8 cellular contexts compared by ENCODE assay signal in the genomic region with DNA sequence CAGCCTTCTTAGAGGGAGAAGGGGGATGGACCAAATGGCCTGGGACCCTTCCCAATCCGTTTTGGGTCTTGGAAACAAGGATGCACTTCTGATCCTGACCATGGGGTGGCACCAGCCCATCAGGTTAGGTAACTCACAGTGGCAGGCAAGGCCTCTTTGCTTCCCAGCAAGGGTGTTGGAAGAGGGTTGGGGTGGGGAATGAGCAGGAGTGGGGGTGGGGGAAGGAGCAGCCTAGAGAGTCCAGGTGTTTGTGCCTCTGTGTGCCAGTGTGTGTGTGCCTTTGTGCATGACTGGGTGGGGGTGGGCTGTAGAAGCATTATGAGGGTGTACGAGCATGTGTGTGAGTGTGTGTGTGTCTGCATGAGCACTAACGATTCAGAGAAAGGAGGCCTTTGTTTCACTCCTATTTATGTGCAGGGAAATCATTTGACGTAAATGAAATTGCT.
A peak's percentile ranks its signal among the peaks of the same experiment; 100 is the strongest.
DNase-seq lines count a peak whose midpoint lies in the region; ATAC-seq and TF ChIP-seq lines count a peak whose summit lies in the region.

No MANE protein-coding gene starts in this region.

- H3K4me1 Mint-ChIP-seq in activated CD4-positive, alpha-beta T cell treated with anti-CD3 and anti-CD28 coated beads for 36 hours = no peaks in the 10 kb centered on the region

- H4K8ac ChIP-seq in neuronal stem cell (ENCODE audit: low read depth, low read length) = no peak overlapping the region

- H2BK120ac ChIP-seq in neuronal stem cell (ENCODE audit: low read depth, low read length) = peak overlapping the region; percentile 2

- H3K27ac ChIP-seq in OCI-LY3 (ENCODE audit: low read length) (no peak overlapping the region), fibroblast of lung (ENCODE audit: insufficient read depth, low read length) (no peak overlapping the region), neuronal stem cell (replicated peaks; ENCODE audit: low read length) (no peak overlapping the region)

- peak; percentile 71 for TF ChIP-seq CTCF in OCI-LY3 (IDR thresholded peaks at IDR 0.05; ENCODE audit: low read depth, low read length)
- TF ChIP-seq CTCF in fibroblast of lung (conservative IDR thresholded peaks at IDR 0.05 in 1 of 2, IDR thresholded peaks at IDR 0.05 in 1 of 2; ENCODE audit: low read depth in 1 of 2, low read length in 2 of 2) = peak; percentile 59 to 73

- H3K27me3 ChIP-seq in OCI-LY3 (ENCODE audit: low read depth, low read length) (peaks cover 23% of the 10 kb centered on the region; the same call in 1 of the 2 replicates), fibroblast of lung (ENCODE audit: control insufficient read depth, insufficient read depth, low read length) (no peaks in the 10 kb centered on the region), neuronal stem cell (ENCODE audit: control insufficient read depth in 3 of 3, insufficient read depth in 3 of 3, low read depth in 1 of 3, low read length in 3 of 3) (no peaks in the 10 kb centered on the region)

- H3K4me1 ChIP-seq in OCI-LY3 (ENCODE audit: low read length) (no peaks in the 10 kb centered on the region), fibroblast of lung (ENCODE audit: control insufficient read depth, extremely low read depth, insufficient read depth, low read length) (no peaks in the 10 kb centered on the region), neuronal stem cell (ENCODE audit: control insufficient read depth in 2 of 2, insufficient read depth in 1 of 2, low read depth in 1 of 2, low read length in 2 of 2) (peaks cover 0 to 5% of the 10 kb centered on the region in 2 donors)

- H2BK12ac ChIP-seq in neuronal stem cell (ENCODE audit: low read length) = no peak overlapping the region

- H4K20me1 ChIP-seq in OCI-LY3 (ENCODE audit: insufficient read depth, low read length) = no peaks in the 10 kb centered on the region
- H4K20me1 ChIP-seq in fibroblast of lung (ENCODE audit: control insufficient read depth, extremely low read depth, insufficient read depth, low read length) = no peaks in the 10 kb centered on the region

- DNase-seq in activated CD4-positive, alpha-beta T cell treated with anti-CD3 and anti-CD28 coated beads for 36 hours = peak; percentile 35
- no peak for DNase-seq in activated CD4-positive, alpha-beta T cell treated with anti-CD3 and anti-CD28 coated beads, Interleukin-2, amount 50 U/mL, for 1 hour
- DNase-seq in HS-27A (ENCODE audit: low read depth) (peak; percentile 7), fibroblast of lung (ENCODE audit: low read depth in 2 of 2) (peak; percentile 25 to 52), neuronal stem cell (ENCODE audit: low spot score) (peak; percentile 81), amniotic stem cell (lab: John Stamatoyannopoulos, UW) (no peak)

- H3K79me2 ChIP-seq in OCI-LY3 (ENCODE audit: low read length) (no peaks in the 10 kb centered on the region), fibroblast of lung (ENCODE audit: control insufficient read depth, insufficient read depth, low read length) (no peaks in the 10 kb centered on the region)

- H3K36me3 ChIP-seq in OCI-LY3 (replicated peaks; ENCODE audit: low read depth, low read length) (no peaks in the 10 kb centered on the region), fibroblast of lung (ENCODE audit: control insufficient read depth, insufficient read depth, low read length) (no peaks in the 10 kb centered on the region), neuronal stem cell (replicated peaks in 1 of 2; ENCODE audit: control insufficient read depth in 2 of 2, insufficient read depth in 2 of 2, low read length in 2 of 2) (no peaks in the 10 kb centered on the region)

- no peaks in the 10 kb centered on the region for H3K36me3 Mint-ChIP-seq in activated CD4-positive, alpha-beta T cell treated with anti-CD3 and anti-CD28 coated beads for 36 hours (ENCODE audit: low read depth)

- no CpG with 5 or more reads among the region's 4 CpGs for WGBS in neuronal stem cell (ENCODE audit: extremely low coverage in 2 of 2, insufficient read length in 2 of 2, insufficient replicate concordance in 1 of 2), 2 donors

- H3K14ac ChIP-seq in neuronal stem cell (ENCODE audit: low read length) = no peak overlapping the region

- no peak overlapping the region for H2AK5ac ChIP-seq in neuronal stem cell (ENCODE audit: low read depth, low read length)

- H3K9ac ChIP-seq in OCI-LY3 (ENCODE audit: low read length) = no peak overlapping the region
- no peak overlapping the region for H3K9ac ChIP-seq in fibroblast of lung (ENCODE audit: insufficient read depth, low read length)
- H3K9ac ChIP-seq in neuronal stem cell (ENCODE audit: low read depth, low read length, poor library complexity) = no peak overlapping the region

- H3K23ac ChIP-seq in neuronal stem cell (ENCODE audit: low read depth, low read length, poor library complexity) = no peak overlapping the region

- H3K4ac ChIP-seq in neuronal stem cell (ENCODE audit: low read length) = no peak overlapping the region

- POLR2A ChIA-PET in activated CD4-positive, alpha-beta T cell treated with anti-CD3 and anti-CD28 coated beads for 36 hours (lab: Charles Lee) = no interaction called here

- H2BK5ac ChIP-seq in neuronal stem cell (ENCODE audit: low read length) = no peak overlapping the region

- no peaks in the 10 kb centered on the region for H3K79me1 ChIP-seq in neuronal stem cell (ENCODE audit: low read depth, low read length)

- intact Hi-C loops in activated CD4-positive, alpha-beta T cell treated with anti-CD3 and anti-CD28 coated beads for 36 hours (cut with DNase I, micrococcal nuclease) = loop anchor here in 1 of 2 experiments (1.0 kb wide), 1 partner anchor 1285 kb away; no protein-coding TSS in a partner anchor

- no peak overlapping the region for H2AFZ ChIP-seq in OCI-LY3 (ENCODE audit: low read depth, low read length)
- no peak overlapping the region for H2AFZ ChIP-seq in fibroblast of lung (ENCODE audit: low read length)
- H2AFZ ChIP-seq in neuronal stem cell (ENCODE audit: low read length) = no peak overlapping the region

- H3K27me3 Mint-ChIP-seq in activated CD4-positive, alpha-beta T cell treated with anti-CD3 and anti-CD28 coated beads for 36 hours = peaks cover 3% of the 10 kb centered on the region

- H3K4me3 Mint-ChIP-seq in activated CD4-positive, alpha-beta T cell treated with anti-CD3 and anti-CD28 coated beads for 36 hours = no peak overlapping the region

- H3K4me3 ChIP-seq in OCI-LY3 (ENCODE audit: low read length) (no peak overlapping the region), fibroblast of lung (replicated peaks in 1 of 4; ENCODE audit: control extremely low read depth in 1 of 4, insufficient read depth in 1 of 4, low read depth in 3 of 4, low read length in 4 of 4) (no peak overlapping the region), neuronal stem cell (ENCODE audit: low read length in 2 of 2) (no peak overlapping the region)

- CTCF ChIA-PET in activated CD4-positive, alpha-beta T cell treated with anti-CD3 and anti-CD28 coated beads for 36 hours (lab: Charles Lee) = interaction anchor here (0.6 to 0.9 kb wide), 2 partner anchors 207 to 1286 kb away, joined by 3 read pairs; no protein-coding TSS in a partner anchor

- no peaks in the 10 kb centered on the region for H3K9me3 ChIP-seq in OCI-LY3 (ENCODE audit: insufficient read depth, low read length)
- H3K9me3 ChIP-seq in fibroblast of lung (ENCODE audit: control insufficient read depth, insufficient read depth, low read depth, low read length) = no peaks in the 10 kb centered on the region
- H3K9me3 ChIP-seq in neuronal stem cell (replicated peaks in 1 of 2; ENCODE audit: control insufficient read depth in 2 of 2, insufficient read depth in 1 of 2, low read depth in 1 of 2, low read length in 2 of 2) = no peaks in the 10 kb centered on the region

- H3K4me2 ChIP-seq in OCI-LY3 (ENCODE audit: low read length) (no peak overlapping the region), fibroblast of lung (ENCODE audit: extremely low read depth, insufficient read depth, low read length) (no peak overlapping the region), neuronal stem cell (ENCODE audit: insufficient read depth, low read length, poor library complexity, severe bottlenecking) (no peak overlapping the region)

- no peak overlapping the region for H4K91ac ChIP-seq in neuronal stem cell (ENCODE audit: low read depth, low read length, poor library complexity)

- no peak for ATAC-seq in activated CD4-positive, alpha-beta T cell treated with anti-CD3 and anti-CD28 coated beads for 36 hours
- no peak for ATAC-seq in HG03196 (IDR thresholded peaks at IDR 0.05; ENCODE audit: unreplicated experiment)

- no peak overlapping the region for H2BK15ac ChIP-seq in neuronal stem cell (ENCODE audit: low read length)

- no peak overlapping the region for H3K18ac ChIP-seq in neuronal stem cell (ENCODE audit: low read length)

- no peak overlapping the region for H3K27ac Mint-ChIP-seq in activated CD4-positive, alpha-beta T cell treated with anti-CD3 and anti-CD28 coated beads for 36 hours

- no peaks in the 10 kb centered on the region for H3K9me3 Mint-ChIP-seq in activated CD4-positive, alpha-beta T cell treated with anti-CD3 and anti-CD28 coated beads for 36 hours (ENCODE audit: low read depth)

Comparison
In these comparisons a context has a peak if more than half of its experiments do, and no peak if none do; other contexts are left out.
1. DNase-seq: peak in activated CD4-positive, alpha-beta T cell treated with anti-CD3 and anti-CD28 coated beads for 36 hours (single experiment), HS-27A (single experiment), fibroblast of lung (2 of 2) and neuronal stem cell (single experiment); none in activated CD4-positive, alpha-beta T cell treated with anti-CD3 and anti-CD28 coated beads, Interleukin-2, amount 50 U/mL, for 1 hour (single experiment) and amniotic stem cell (single experiment).